In the genomic region with DNA sequence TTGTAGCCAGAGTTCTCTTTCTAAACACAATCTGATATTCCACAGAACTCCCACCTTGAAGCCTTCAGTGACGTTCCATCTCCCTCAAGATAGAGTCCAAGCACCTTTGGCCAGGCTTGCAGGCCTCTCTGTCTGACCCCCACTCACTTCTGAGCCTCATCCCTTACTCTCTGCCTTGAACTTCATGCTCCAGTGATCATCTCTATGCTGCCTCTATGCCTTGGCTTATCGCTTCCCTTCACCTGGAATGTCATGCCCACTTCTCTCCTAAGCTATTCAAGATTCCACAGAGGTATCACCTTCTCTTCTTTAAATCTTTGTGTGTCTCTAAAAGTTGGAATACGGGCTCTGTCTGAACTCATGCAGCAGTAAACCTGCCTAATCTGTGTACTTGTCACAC, we compare ENCODE assay signal across 1 cellular context.
TF ChIP-seq lines count a peak whose summit lies in the region.

No MANE protein-coding gene starts in this region.

TF ChIP-seq in H1, 55 proteins besides CTCF, POLR2A, EP300 and RAD21:
- no peak for TF ChIP-seq SP2 (IDR thresholded peaks at IDR 0.05; ENCODE audit: low read length)
- TF ChIP-seq TBP (IDR thresholded peaks at IDR 0.05; ENCODE audit: low read depth, low read length): no peak
- no peak for TF ChIP-seq TCF12 (IDR thresholded peaks at IDR 0.05; ENCODE audit: low read depth, low read length)
- TF ChIP-seq YY1 (IDR thresholded peaks at IDR 0.05; ENCODE audit: low read depth, low read length): no peak
- TF ChIP-seq POU5F1 (IDR thresholded peaks at IDR 0.05; ENCODE audit: low read depth, low read length): no peak
- TF ChIP-seq, protein P1, sequence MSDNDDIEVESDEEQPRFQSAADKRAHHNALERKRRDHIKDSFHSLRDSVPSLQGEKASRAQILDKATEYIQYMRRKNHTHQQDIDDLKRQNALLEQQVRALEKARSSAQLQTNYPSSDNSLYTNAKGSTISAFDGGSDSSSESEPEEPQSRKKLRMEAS (IDR thresholded peaks at IDR 0.05): no peak
